ENCODE assay signal across 18 cellular contexts in genomic region chr1:90781429-90782020, GRCh38.
DNase-seq lines count a peak whose midpoint lies in the region; ATAC-seq, FAIRE-seq and TF ChIP-seq lines count a peak whose summit lies in the region.
"Had no signal": no experiment of that assay in that cellular context is flagged by ENCODE, and none has a peak within 500 bp of the region (broad histone marks: within the 10 kb centered on the region; RNA-seq: fewer than 3 reads in every experiment).

No MANE protein-coding gene starts in this region.

- ATAC-seq in HG02571 (IDR thresholded peaks at IDR 0.05; ENCODE audit: unreplicated experiment), result no peak

- no peak for TF ChIP-seq POLR2A in GM12891 (IDR thresholded peaks at IDR 0.05; ENCODE audit: low read depth, low read length)

- no peak for FAIRE-seq in GM12891 (lab: Jason Lieb, UNC)
- FAIRE-seq: HTR-8/SVneo had no signal

- peak; percentile 15 for DNase-seq in NCI-H1694 (lab: John Stamatoyannopoulos, UW)
- DNase-seq in anterior cingulate cortex (lab: John Stamatoyannopoulos, UW), result peak in 39 of 58 donors; percentile 2 to 75 (median 31)
- DNase-seq in hypothalamus (lab: John Stamatoyannopoulos, UW), result peak in 37 of 51 donors; percentile 0 to 74 (median 14)
- DNase-seq in putamen (ENCODE audit: low spot score), result peak; percentile 15
- no peak for DNase-seq in GM12891 (ENCODE audit: insufficient read length, low spot score)
- no peak for DNase-seq in NCI-H526 (lab: John Stamatoyannopoulos, UW)
- DNase-seq: Calu3; CD4-positive, alpha-beta T cell; DMS79; GOT3; MV-4-11; NCI-H1417 treated with DMSO at 0.1 percent for 48 hours; NCI-H2081; NCI-H524 treated with DMSO at 0.1 percent for 48 hours; RPMI8226; SIG-M5 had no signal

TF ChIP-seq in GM12891, 5 proteins besides CTCF, POLR2A, EP300 and RAD21:
- TF ChIP-seq PAX5 (IDR thresholded peaks at IDR 0.05; ENCODE audit: insufficient read depth, low read length, severe bottlenecking), result no peak
- no peak for TF ChIP-seq SPI1 (IDR thresholded peaks at IDR 0.05; ENCODE audit: low read depth, low read length)
- no peak for TF ChIP-seq POLR2AphosphoS5 (IDR thresholded peaks at IDR 0.05; ENCODE audit: low read depth, low read length)
- no peak for TF ChIP-seq POU2F2 (IDR thresholded peaks at IDR 0.05; ENCODE audit: low read depth, low read length)
- no peak for TF ChIP-seq TAF1 (IDR thresholded peaks at IDR 0.05; ENCODE audit: low read depth, low read length)

Comparison
In these comparisons a context has a peak if more than half of its experiments do, and no peak if none do; other contexts are left out.
1. DNase-seq: peak in NCI-H1694 (single experiment), anterior cingulate cortex (39 of 58), hypothalamus (37 of 51) and putamen (single experiment); none in GM12891 (single experiment) and NCI-H526 (0 of 2).